1 cellular context compared by ENCODE assay signal in the genomic region with DNA sequence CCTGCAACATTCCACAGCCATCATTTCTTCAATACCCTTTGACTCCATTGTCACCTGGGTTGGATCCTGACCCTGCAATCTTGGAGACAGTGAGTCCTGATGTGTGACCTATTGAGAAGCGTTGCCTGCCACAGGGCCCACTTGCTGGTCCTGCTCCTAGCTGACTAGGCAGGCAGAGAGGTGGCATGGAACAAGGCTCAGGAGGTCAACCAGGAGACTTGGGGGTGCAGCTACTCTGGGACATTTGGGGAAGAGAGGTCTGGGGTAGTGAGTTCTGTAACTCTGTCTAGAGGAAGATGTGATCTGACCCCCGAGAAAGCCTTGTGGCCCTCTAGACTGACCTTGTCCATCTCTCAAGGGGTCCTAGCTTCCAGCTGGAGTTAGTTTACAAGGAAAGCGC.
TF ChIP-seq lines count a peak whose summit lies in the region.

No MANE protein-coding gene starts in this region.

TF ChIP-seq in SK-N-SH treated with all-trans-retinoic acid at 6 μM for 48 hours, 23 proteins besides CTCF, POLR2A, EP300 and RAD21 (continued from another document):
- TF ChIP-seq, protein P1, sequence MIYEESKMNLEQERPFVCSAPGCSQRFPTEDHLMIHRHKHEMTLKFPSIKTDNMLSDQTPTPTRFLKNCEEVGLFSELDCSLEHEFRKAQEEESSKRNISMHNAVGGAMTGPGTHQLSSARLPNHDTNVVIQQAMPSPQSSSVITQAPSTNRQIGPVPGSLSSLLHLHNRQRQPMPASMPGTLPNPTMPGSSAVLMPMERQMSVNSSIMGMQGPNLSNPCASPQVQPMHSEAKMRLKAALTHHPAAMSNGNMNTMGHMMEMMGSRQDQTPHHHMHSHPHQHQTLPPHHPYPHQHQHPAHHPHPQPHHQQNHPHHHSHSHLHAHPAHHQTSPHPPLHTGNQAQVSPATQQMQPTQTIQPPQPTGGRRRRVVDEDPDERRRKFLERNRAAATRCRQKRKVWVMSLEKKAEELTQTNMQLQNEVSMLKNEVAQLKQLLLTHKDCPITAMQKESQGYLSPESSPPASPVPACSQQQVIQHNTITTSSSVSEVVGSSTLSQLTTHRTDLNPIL (CRISPR knock-in tag; IDR thresholded peaks at IDR 0.05; ENCODE audit: low read depth): no peak
- TF ChIP-seq, protein P2, sequence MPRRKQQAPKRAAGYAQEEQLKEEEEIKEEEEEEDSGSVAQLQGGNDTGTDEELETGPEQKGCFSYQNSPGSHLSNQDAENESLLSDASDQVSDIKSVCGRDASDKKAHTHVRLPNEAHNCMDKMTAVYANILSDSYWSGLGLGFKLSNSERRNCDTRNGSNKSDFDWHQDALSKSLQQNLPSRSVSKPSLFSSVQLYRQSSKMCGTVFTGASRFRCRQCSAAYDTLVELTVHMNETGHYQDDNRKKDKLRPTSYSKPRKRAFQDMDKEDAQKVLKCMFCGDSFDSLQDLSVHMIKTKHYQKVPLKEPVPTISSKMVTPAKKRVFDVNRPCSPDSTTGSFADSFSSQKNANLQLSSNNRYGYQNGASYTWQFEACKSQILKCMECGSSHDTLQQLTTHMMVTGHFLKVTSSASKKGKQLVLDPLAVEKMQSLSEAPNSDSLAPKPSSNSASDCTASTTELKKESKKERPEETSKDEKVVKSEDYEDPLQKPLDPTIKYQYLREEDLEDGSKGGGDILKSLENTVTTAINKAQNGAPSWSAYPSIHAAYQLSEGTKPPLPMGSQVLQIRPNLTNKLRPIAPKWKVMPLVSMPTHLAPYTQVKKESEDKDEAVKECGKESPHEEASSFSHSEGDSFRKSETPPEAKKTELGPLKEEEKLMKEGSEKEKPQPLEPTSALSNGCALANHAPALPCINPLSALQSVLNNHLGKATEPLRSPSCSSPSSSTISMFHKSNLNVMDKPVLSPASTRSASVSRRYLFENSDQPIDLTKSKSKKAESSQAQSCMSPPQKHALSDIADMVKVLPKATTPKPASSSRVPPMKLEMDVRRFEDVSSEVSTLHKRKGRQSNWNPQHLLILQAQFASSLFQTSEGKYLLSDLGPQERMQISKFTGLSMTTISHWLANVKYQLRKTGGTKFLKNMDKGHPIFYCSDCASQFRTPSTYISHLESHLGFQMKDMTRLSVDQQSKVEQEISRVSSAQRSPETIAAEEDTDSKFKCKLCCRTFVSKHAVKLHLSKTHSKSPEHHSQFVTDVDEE (CRISPR knock-in tag; IDR thresholded peaks at IDR 0.05): no peak
